ENCODE assay signal across 26 cellular contexts in genomic region chr3:193780371-193780770, GRCh38.
DNase-seq lines count a peak whose midpoint lies in the region; ATAC-seq, FAIRE-seq and TF ChIP-seq lines count a peak whose summit lies in the region.
"Had no signal": no experiment of that assay in that cellular context is flagged by ENCODE, and none has a peak within 500 bp of the region (broad histone marks: within the 10 kb centered on the region; RNA-seq: fewer than 3 reads in every experiment).

No MANE protein-coding gene starts in this region.

- ATAC-seq in K562, result no peak
- ATAC-seq in stimulated activated effector memory CD8-positive, alpha-beta T cell treated with anti-CD3 and anti-CD28 coated beads, Interleukin-12 subunit alpha, Interleukin-12 subunit beta, amount 100 ng/mL, for 72 hours, result no peak
- ATAC-seq in upper lobe of left lung (ENCODE audit: low FRiP score in 2 of 2), result no peak
- ATAC-seq: activated CD8-positive, alpha-beta T cell treated with anti-CD3 and anti-CD28 coated beads, Interleukin-2, amount 10 ng/mL, durations not matched to agents 7 days and 5 days; natural killer cell had no signal

- 0 out of 2 replicates have a peak overlapping the region, but pooled peaks have one; percentile 36 for H2AFZ ChIP-seq in K562 (ENCODE audit: low read depth, low read length)

- no peak overlapping the region for H3K4me2 ChIP-seq in K562 (ENCODE audit: insufficient read depth, low read length)

- intact Hi-C loops in K562 (cut with micrococcal nuclease), result loop anchor here (2.0 to 10.0 kb wide), 3 partner anchors 294 to 534 kb away; partner anchors contain the start of gene HES1

- no peaks in the 10 kb centered on the region for H3K9me3 Mint-ChIP-seq in type B pancreatic cell
- H3K9me3 Mint-ChIP-seq in stimulated activated effector memory CD8-positive, alpha-beta T cell treated with anti-CD3 and anti-CD28 coated beads, Interleukin-12 subunit alpha, Interleukin-12 subunit beta, amount 100 ng/mL, for 72 hours, result no peaks in the 10 kb centered on the region
- H3K9me3 Mint-ChIP-seq: activated naive CD8-positive, alpha-beta T cell treated with anti-CD3 and anti-CD28 coated beads for 36 hours; CD8-positive, alpha-beta memory T cell; natural killer cell; T-helper 1 cell treated with Interleukin-12 subunit alpha and Interleukin-12 subunit beta and Interleukin-4 antibody, amounts not matched to agents 30 μg/mL and 1 μg/mL, for 36 hours had no signal

- no peak for TF ChIP-seq POLR2A in K562 (conservative IDR thresholded peaks at IDR 0.05)
- no peak for TF ChIP-seq POLR2A in upper lobe of left lung (IDR thresholded peaks at IDR 0.05)

- H3K9me3 ChIP-seq in K562 (replicated peaks; ENCODE audit: control insufficient read depth, insufficient read depth, low read depth, low read length) (no peaks in the 10 kb centered on the region), upper lobe of left lung (no peaks in the 10 kb centered on the region)
- H3K9me3 ChIP-seq: ascending aorta, heart left ventricle, sigmoid colon, SJCRH30, transverse colon had no signal

- peaks cover 79% of the 10 kb centered on the region for H3K4me1 Mint-ChIP-seq in type B pancreatic cell (ENCODE audit: unreplicated experiment)
- H3K4me1 Mint-ChIP-seq in stimulated activated effector memory CD8-positive, alpha-beta T cell treated with anti-CD3 and anti-CD28 coated beads, Interleukin-12 subunit alpha, Interleukin-12 subunit beta, amount 100 ng/mL, for 72 hours, result no peaks in the 10 kb centered on the region
- H3K4me1 Mint-ChIP-seq: natural killer cell had no signal

- no peak for TF ChIP-seq CTCF in K562 (IDR thresholded peaks at IDR 0.05 in 2 of 3, conservative IDR thresholded peaks at IDR 0.05 in 1 of 3; ENCODE audit: insufficient read depth in 2 of 3, low read depth in 1 of 3, low read length in 3 of 3)
- no peak for TF ChIP-seq CTCF in type B pancreatic cell (conservative IDR thresholded peaks at IDR 0.05)
- no peak for TF ChIP-seq CTCF in upper lobe of left lung (IDR thresholded peaks at IDR 0.05)

- FAIRE-seq in K562 (lab: Jason Lieb, UNC), result no peak

- H3K9me1 ChIP-seq in K562 (ENCODE audit: control insufficient read depth, insufficient read depth, low read length), result no peaks in the 10 kb centered on the region

- H3K27me3 Mint-ChIP-seq in type B pancreatic cell, result peaks cover 6% of the 10 kb centered on the region

- TF ChIP-seq EP300 in K562 (IDR thresholded peaks at IDR 0.05; ENCODE audit: low read length), result no peak
- no peak for TF ChIP-seq EP300 in upper lobe of left lung (IDR thresholded peaks at IDR 0.05)

- CTCF ChIA-PET in K562 (lab: Yijun Ruan, JAX; ENCODE audit: low intra/inter-chr PET ratio), result interaction anchor here (0.7 to 1.8 kb wide), 6 partner anchors 56 to 563 kb away, joined by 3 to 12 read pairs (median 4); no protein-coding TSS in a partner anchor

- peak overlapping the region; percentile 59 for H3K4me3 Mint-ChIP-seq in type B pancreatic cell
- no peak overlapping the region for H3K4me3 Mint-ChIP-seq in stimulated activated effector memory CD8-positive, alpha-beta T cell treated with anti-CD3 and anti-CD28 coated beads, Interleukin-12 subunit alpha, Interleukin-12 subunit beta, amount 100 ng/mL, for 72 hours
- H3K4me3 Mint-ChIP-seq: activated CD8-positive, alpha-beta T cell treated with anti-CD3 and anti-CD28 coated beads, Interleukin-2, amount 10 ng/mL, durations not matched to agents 7 days and 5 days; activated naive CD8-positive, alpha-beta T cell treated with anti-CD3 and anti-CD28 coated beads for 36 hours; B cell; CD8-positive, alpha-beta memory T cell; H9; natural killer cell; T-helper 1 cell treated with Interleukin-12 subunit alpha and Interleukin-12 subunit beta and Interleukin-4 antibody, amounts not matched to agents 30 μg/mL and 1 μg/mL, for 36 hours had no signal

- no peaks in the 10 kb centered on the region for H3K27me3 ChIP-seq in K562 (ENCODE audit: control insufficient read depth in 2 of 2, insufficient read depth in 2 of 2, low read length in 2 of 2)
- H3K27me3 ChIP-seq in upper lobe of left lung, result no peaks in the 10 kb centered on the region
- H3K27me3 ChIP-seq: ascending aorta, sigmoid colon, transverse colon had no signal

- H4K20me1 ChIP-seq in K562 (replicated peaks; ENCODE audit: control insufficient read depth, insufficient read depth, low read length), result no peaks in the 10 kb centered on the region; the same call in 1 of the 2 replicates

- no peaks in the 10 kb centered on the region for H3K36me3 ChIP-seq in K562 (ENCODE audit: control insufficient read depth, insufficient read depth, low read length)
- H3K36me3 ChIP-seq in upper lobe of left lung, result no peaks in the 10 kb centered on the region
- H3K36me3 ChIP-seq: ascending aorta, heart left ventricle, sigmoid colon, SJCRH30, transverse colon had no signal

- H3K27ac Mint-ChIP-seq in type B pancreatic cell, result peak overlapping the region; percentile 97
- H3K27ac Mint-ChIP-seq in stimulated activated effector memory CD8-positive, alpha-beta T cell treated with anti-CD3 and anti-CD28 coated beads, Interleukin-12 subunit alpha, Interleukin-12 subunit beta, amount 100 ng/mL, for 72 hours, result no peak overlapping the region
- H3K27ac Mint-ChIP-seq: activated CD8-positive, alpha-beta T cell treated with anti-CD3 and anti-CD28 coated beads, Interleukin-2, amount 10 ng/mL, durations not matched to agents 7 days and 5 days; activated naive CD8-positive, alpha-beta T cell treated with anti-CD3 and anti-CD28 coated beads for 36 hours; B cell; H9; natural killer cell had no signal

- in situ Hi-C loops in K562 (cut with MboI), result no loop called here

- TF ChIP-seq RAD21 in K562 (CRISPR knock-in tag; conservative IDR thresholded peaks at IDR 0.05 in 1 of 2, IDR thresholded peaks at IDR 0.05 in 1 of 2), result no peak

- H3K4me3 ChIP-seq in K562 (no peak overlapping the region), upper lobe of left lung (no peak overlapping the region)
- H3K4me3 ChIP-seq: ascending aorta, heart left ventricle, sigmoid colon, SJCRH30, transverse colon had no signal

- DNase-seq in NCI-H82 (lab: John Stamatoyannopoulos, UW), result peak; percentile 64
- no peak for DNase-seq in NCI-H82 treated with DMSO at 0.1 percent for 48 hours (lab: John Stamatoyannopoulos, UW; ENCODE audit: unreplicated experiment)
- no peak for DNase-seq in K562 (ENCODE audit: extremely low read depth in 1 of 4, low spot score in 3 of 4)
- peak; percentile 89 for DNase-seq in left kidney (ENCODE audit: low read depth, low spot score)
- DNase-seq in type B pancreatic cell (ENCODE audit: extremely low spot score, unreplicated experiment), result peak; percentile 47
- no peak for DNase-seq in stimulated activated effector memory CD8-positive, alpha-beta T cell treated with anti-CD3 and anti-CD28 coated beads, Interleukin-12 subunit alpha, Interleukin-12 subunit beta, amount 100 ng/mL, for 72 hours (ENCODE audit: low spot score in 2 of 2)
- no peak for DNase-seq in mucosa of gallbladder (ENCODE audit: low spot score)
- no peak for DNase-seq in upper lobe of left lung
- DNase-seq: activated CD4-positive, alpha-beta T cell treated with anti-CD3 and anti-CD28 coated beads for 1 hour; activated effector memory CD4-positive, alpha-beta T cell treated with Interleukin-2 at 50 U/mL for 16 hours; CD8-positive, alpha-beta memory T cell; natural killer cell; NCI-H1092; NCI-H187 treated with DMSO at 0.1 percent for 48 hours had no signal

- 46% methylated on average over 6 of the region's 6 CpGs for WGBS in K562 (ENCODE audit: insufficient coverage, low coverage, missing lambda C conversion rate)
- WGBS in upper lobe of left lung, 2 donors, result 69 to 72% methylated on average over 6 of the region's 6 CpGs

- no peaks in the 10 kb centered on the region for H3K36me3 Mint-ChIP-seq in type B pancreatic cell
- H3K36me3 Mint-ChIP-seq in stimulated activated effector memory CD8-positive, alpha-beta T cell treated with anti-CD3 and anti-CD28 coated beads, Interleukin-12 subunit alpha, Interleukin-12 subunit beta, amount 100 ng/mL, for 72 hours, result no peaks in the 10 kb centered on the region
- H3K36me3 Mint-ChIP-seq: activated naive CD8-positive, alpha-beta T cell treated with anti-CD3 and anti-CD28 coated beads for 36 hours; CD8-positive, alpha-beta memory T cell; natural killer cell had no signal

- no TSS peak for BruUV-seq in K562 (replicated peaks; lab: Mats Ljungman, UMichigan)

- POLR2A ChIA-PET in K562 (lab: Yijun Ruan, JAX), result interaction anchor here (0.6 to 2.2 kb wide), 10 partner anchors 13 to 567 kb away, joined by 3 to 17 read pairs (median 4); partner anchors contain the start of gene HES1

- H3K4me1 ChIP-seq in K562 (replicated peaks in 1 of 2; ENCODE audit: control insufficient read depth in 2 of 2, insufficient read depth in 2 of 2, low read length in 2 of 2) (peaks cover 10 to 22% of the 10 kb centered on the region in 2 experiments; a peak in 4 of 5 replicates), upper lobe of left lung (peaks cover 0 to 16% (median 4%) of the 10 kb centered on the region in 4 donors)

- H3K79me2 ChIP-seq in K562 (ENCODE audit: control insufficient read depth, insufficient read depth, low read length), result no peaks in the 10 kb centered on the region

- no peak overlapping the region for H3K9ac ChIP-seq in K562 (ENCODE audit: insufficient read depth in 1 of 2, low read depth in 2 of 2, low read length in 2 of 2)

- H3K27ac ChIP-seq in K562 (ENCODE audit: extremely low read depth, low read depth, low read length) (no peak overlapping the region), upper lobe of left lung (no peak overlapping the region)
- H3K27ac ChIP-seq: ascending aorta, dorsolateral prefrontal cortex, HL-60, SJCRH30 had no signal

TF ChIP-seq in K562, 482 proteins besides CTCF, POLR2A, EP300 and RAD21:
- no peak for TF ChIP-seq ZNF707 (CRISPR knock-in tag; conservative IDR thresholded peaks at IDR 0.05)
- TF ChIP-seq ZSCAN32 (CRISPR knock-in tag; IDR thresholded peaks at IDR 0.05), result no peak

Comparison
In these comparisons a context has a peak if more than half of its experiments do, and no peak if none do; other contexts are left out.
1. DNase-seq: peak in NCI-H82 (single experiment), left kidney (single experiment) and type B pancreatic cell (single experiment); none in NCI-H82 treated with DMSO at 0.1 percent for 48 hours (single experiment), K562 (0 of 4), stimulated activated effector memory CD8-positive, alpha-beta T cell treated with anti-CD3 and anti-CD28 coated beads, Interleukin-12 subunit alpha, Interleukin-12 subunit beta, amount 100 ng/mL, for 72 hours (0 of 2), mucosa of gallbladder (single experiment) and upper lobe of left lung (0 of 2).